Comparison of ENCODE assay signal across 8 cellular contexts in the genomic region with DNA sequence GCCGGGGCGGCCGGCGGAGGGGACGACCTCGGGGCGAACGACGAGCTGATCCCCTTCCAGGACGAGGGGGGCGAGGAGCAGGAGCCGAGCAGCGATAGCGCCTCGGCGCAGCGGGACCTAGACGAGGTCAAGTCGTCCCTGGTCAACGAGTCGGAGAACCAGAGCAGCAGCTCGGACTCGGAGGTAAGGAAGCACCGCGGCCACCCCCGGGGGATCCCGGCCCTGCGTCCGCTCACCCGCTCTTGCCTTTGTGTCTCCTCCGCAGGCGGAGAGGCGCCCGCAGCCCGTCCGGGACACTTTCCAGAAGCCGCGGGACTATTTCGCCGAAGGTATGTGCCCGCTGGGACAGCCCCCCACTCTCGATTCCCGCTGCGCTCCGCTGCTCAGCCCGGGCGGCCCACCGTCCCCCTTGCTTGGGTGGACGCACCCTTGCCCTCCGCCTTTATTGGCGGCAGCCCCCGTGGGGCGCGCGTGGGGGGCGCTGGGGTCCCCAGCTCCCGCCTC. TPM values are rescaled to one million over a fixed set of nuclear protein-coding genes. Genes with fewer than 3 reads are reported as not detected.
DNase-seq lines count a peak whose midpoint lies in the region; ATAC-seq, FAIRE-seq and TF ChIP-seq lines count a peak whose summit lies in the region.

No MANE protein-coding gene starts in this region.

- TF ChIP-seq EP300 in GM12878 (IDR thresholded peaks at IDR 0.05; ENCODE audit: borderline replicate concordance in 1 of 2, control insufficient read depth in 1 of 2, low read depth in 2 of 2, low read length in 2 of 2) = no peak

- H2AFZ ChIP-seq in GM12878 (ENCODE audit: control insufficient read depth, low read depth, low read length) (no peak overlapping the region), smooth muscle cell (ENCODE audit: low read depth) (peak overlapping the region; percentile 82)

- 2% methylated on average over 29 of the region's 57 CpGs for WGBS in GM12878 (ENCODE audit: insufficient coverage, insufficient replicate concordance, low lambda C conversion rate, missing lambda C conversion rate)
- WGBS in smooth muscle cell (ENCODE audit: low lambda C conversion rate) = under 1% methylated on average over 45 of the region's 57 CpGs

- H3K27ac ChIP-seq in GM12878 (ENCODE audit: control insufficient read depth, insufficient read depth) = no peak overlapping the region
- H3K27ac ChIP-seq in iPS-20b (ENCODE audit: low read length) = peak overlapping the region; percentile 74
- H3K27ac ChIP-seq in smooth muscle cell (ENCODE audit: low read depth) = no peak overlapping the region

- H3K4me2 ChIP-seq in GM12878 (ENCODE audit: control insufficient read depth, insufficient read depth) (0 out of 2 replicates have a peak overlapping the region, but pooled peaks have one; percentile 9), smooth muscle cell (peak overlapping the region; percentile 99)

- no peaks in the 10 kb centered on the region for H4K20me1 ChIP-seq in GM12878 (ENCODE audit: control insufficient read depth, insufficient read depth)
- H4K20me1 ChIP-seq in smooth muscle cell (ENCODE audit: low read depth) = peaks cover 44% of the 10 kb centered on the region

- H3K9ac ChIP-seq in GM12878 (ENCODE audit: control insufficient read depth, insufficient read depth, low read length) (no peak overlapping the region), iPS-20b (ENCODE audit: low read depth, low read length) (peak overlapping the region; percentile 97), smooth muscle cell (ENCODE audit: low read depth) (peak overlapping the region; percentile 68)

- in situ Hi-C loops in KBM-7 (cut with MboI; ENCODE audit: low pct_unique_long_range_greater_than_20kb, low sequenced_read_pairs) (no loop called here), GM12878 (cut with MboI) (no loop called here)

- no peaks in the 10 kb centered on the region for H3K9me3 ChIP-seq in GM12878 (replicated peaks; ENCODE audit: control insufficient read depth, insufficient read depth, low read length)
- H3K9me3 ChIP-seq in iPS-20b (ENCODE audit: insufficient read depth, low read depth, low read length) = no peaks in the 10 kb centered on the region
- no peaks in the 10 kb centered on the region for H3K9me3 ChIP-seq in smooth muscle cell (replicated peaks; ENCODE audit: low read depth)

- H3K27me3 ChIP-seq in GM12878 (replicated peaks in 1 of 2; ENCODE audit: control insufficient read depth in 2 of 2, insufficient read depth in 2 of 2, low read length in 1 of 2) (peaks cover 8 to 14% of the 10 kb centered on the region in 2 experiments), iPS-20b (ENCODE audit: insufficient read depth, low read length) (peaks cover 14% of the 10 kb centered on the region), smooth muscle cell (ENCODE audit: low read depth) (no peaks in the 10 kb centered on the region)

- POLR2A ChIA-PET in GM10248 (lab: Yijun Ruan, JAX) = no interaction called here
- POLR2A ChIA-PET in GM12878 (lab: Charles Lee) = no interaction called here

- no peaks in the 10 kb centered on the region for H3K4me1 ChIP-seq in GM12878 (ENCODE audit: control insufficient read depth, insufficient read depth, low read length)
- H3K4me1 ChIP-seq in iPS-20b (ENCODE audit: insufficient read depth, low read length) = peaks cover 28% of the 10 kb centered on the region
- H3K4me1 ChIP-seq in smooth muscle cell (ENCODE audit: low read depth) = peaks cover 14% of the 10 kb centered on the region

- H3K79me2 ChIP-seq in GM12878 (ENCODE audit: control insufficient read depth, insufficient read depth, low read length) (no peaks in the 10 kb centered on the region), smooth muscle cell (ENCODE audit: low read depth) (peaks cover 44% of the 10 kb centered on the region)

- CTCF ChIA-PET in GM10248 (lab: Yijun Ruan, JAX) = no interaction called here
- CTCF ChIA-PET in GM12878 (lab: Yijun Ruan, JAX) = no interaction called here

- H3K36me3 ChIP-seq in GM12878 (ENCODE audit: control insufficient read depth in 2 of 2, insufficient read depth in 2 of 2, low read length in 1 of 2) (no peaks in the 10 kb centered on the region), iPS-20b (ENCODE audit: insufficient read depth, low read depth, low read length) (peaks cover 30% of the 10 kb centered on the region), smooth muscle cell (ENCODE audit: low read depth) (no peaks in the 10 kb centered on the region)

- no peak for FAIRE-seq in GM12878 (lab: Jason Lieb, UNC)

- no peak overlapping the region for H3K4me3 ChIP-seq in GM12878
- peak overlapping the region; percentile 94 for H3K4me3 ChIP-seq in iPS-20b (ENCODE audit: low read length)
- H3K4me3 ChIP-seq in smooth muscle cell = peak overlapping the region; percentile 81

- SMC1A ChIA-PET in GM12878 (lab: Charles Lee; ENCODE audit: uncharacterized antibody, unreplicated experiment) = no interaction called here

- RAD21 ChIA-PET in GM12878 (lab: Charles Lee; ENCODE audit: unreplicated experiment) = no interaction called here

- ATAC-seq in GM12878 (peak; percentile 27; the same call in 1 of the 3 replicates), HG03280 (IDR thresholded peaks at IDR 0.05; ENCODE audit: unreplicated experiment) (no peak)

- no peak for TF ChIP-seq POLR2A in GM12878 (IDR thresholded peaks at IDR 0.05; ENCODE audit: low read depth, low read length)

- peak; percentile 44 for DNase-seq in GM10248 (ENCODE audit: extremely low spot score)
- DNase-seq in KBM-7 = peak; percentile 49
- no peak for DNase-seq in GM12878 (ENCODE audit: low read depth, low spot score)
- DNase-seq in smooth muscle cell (lab: John Stamatoyannopoulos, UW; ENCODE audit: unreplicated experiment) = peak; percentile 38
- no peak for DNase-seq in NCI-H345 (lab: John Stamatoyannopoulos, UW)
- no peak for DNase-seq in NCI-H1417 treated with DMSO at 0.1 percent for 48 hours (lab: John Stamatoyannopoulos, UW)

- intact Hi-C loops in GM12878 (cut with micrococcal nuclease; ENCODE audit: unreplicated experiment) = loop anchor here (5.0 kb wide), 1 partner anchor 153 kb away; no protein-coding TSS in a partner anchor

- TF ChIP-seq RAD21 in GM12878 (IDR thresholded peaks at IDR 0.05; ENCODE audit: insufficient read depth, low read depth, low read length) = no peak

- no TSS peak for BruUV-seq in GM12878 (replicated peaks; lab: Mats Ljungman, UMichigan)

- TF ChIP-seq CTCF in GM10248 (IDR thresholded peaks at IDR 0.05; ENCODE audit: control extremely low read depth, extremely low read depth, low read depth, missing control alignments) = no peak
- no peak for TF ChIP-seq CTCF in GM12878 (IDR thresholded peaks at IDR 0.05 in 2 of 3, conservative IDR thresholded peaks at IDR 0.05 in 1 of 3; ENCODE audit: control insufficient read depth in 2 of 3, extremely low read depth in 1 of 3, insufficient read depth in 1 of 3, low read depth in 3 of 3, low read length in 3 of 3)
- TF ChIP-seq CTCF in smooth muscle cell (IDR thresholded peaks at IDR 0.05; ENCODE audit: borderline replicate concordance, insufficient read depth, poor library complexity, severe bottlenecking) = no peak

- no peaks in the 10 kb centered on the region for H3F3A ChIP-seq in smooth muscle cell (ENCODE audit: low read depth)

TF ChIP-seq in GM12878, 131 proteins besides CTCF, POLR2A, EP300 and RAD21 (continues in another document):
- TF ChIP-seq, protein P1, sequence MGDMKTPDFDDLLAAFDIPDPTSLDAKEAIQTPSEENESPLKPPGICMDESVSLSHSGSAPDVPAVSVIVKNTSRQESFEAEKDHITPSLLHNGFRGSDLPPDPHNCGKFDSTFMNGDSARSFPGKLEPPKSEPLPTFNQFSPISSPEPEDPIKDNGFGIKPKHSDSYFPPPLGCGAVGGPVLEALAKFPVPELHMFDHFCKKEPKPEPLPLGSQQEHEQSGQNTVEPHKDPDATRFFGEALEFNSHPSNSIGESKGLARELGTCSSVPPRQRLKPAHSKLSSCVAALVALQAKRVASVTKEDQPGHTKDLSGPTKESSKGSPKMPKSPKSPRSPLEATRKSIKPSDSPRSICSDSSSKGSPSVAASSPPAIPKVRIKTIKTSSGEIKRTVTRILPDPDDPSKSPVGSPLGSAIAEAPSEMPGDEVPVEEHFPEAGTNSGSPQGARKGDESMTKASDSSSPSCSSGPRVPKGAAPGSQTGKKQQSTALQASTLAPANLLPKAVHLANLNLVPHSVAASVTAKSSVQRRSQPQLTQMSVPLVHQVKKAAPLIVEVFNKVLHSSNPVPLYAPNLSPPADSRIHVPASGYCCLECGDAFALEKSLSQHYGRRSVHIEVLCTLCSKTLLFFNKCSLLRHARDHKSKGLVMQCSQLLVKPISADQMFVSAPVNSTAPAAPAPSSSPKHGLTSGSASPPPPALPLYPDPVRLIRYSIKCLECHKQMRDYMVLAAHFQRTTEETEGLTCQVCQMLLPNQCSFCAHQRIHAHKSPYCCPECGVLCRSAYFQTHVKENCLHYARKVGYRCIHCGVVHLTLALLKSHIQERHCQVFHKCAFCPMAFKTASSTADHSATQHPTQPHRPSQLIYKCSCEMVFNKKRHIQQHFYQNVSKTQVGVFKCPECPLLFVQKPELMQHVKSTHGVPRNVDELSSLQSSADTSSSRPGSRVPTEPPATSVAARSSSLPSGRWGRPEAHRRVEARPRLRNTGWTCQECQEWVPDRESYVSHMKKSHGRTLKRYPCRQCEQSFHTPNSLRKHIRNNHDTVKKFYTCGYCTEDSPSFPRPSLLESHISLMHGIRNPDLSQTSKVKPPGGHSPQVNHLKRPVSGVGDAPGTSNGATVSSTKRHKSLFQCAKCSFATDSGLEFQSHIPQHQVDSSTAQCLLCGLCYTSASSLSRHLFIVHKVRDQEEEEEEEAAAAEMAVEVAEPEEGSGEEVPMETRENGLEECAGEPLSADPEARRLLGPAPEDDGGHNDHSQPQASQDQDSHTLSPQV (IDR thresholded peaks at IDR 0.05) = no peak
- TF ChIP-seq ZBED1 (IDR thresholded peaks at IDR 0.05; ENCODE audit: borderline replicate concordance) = no peak

RNA-seq across cellular contexts. Expression of a gene that starts 0.6 kb away (rescaled TPM):
- total RNA-seq in GM12878 (2013; cell fraction: nucleolus; rRNA removed) = not detected in 2 replicates
- total RNA-seq in GM12878 (2014; rRNA removed) (not detected in 2 replicates), GM12878 (2014; rRNA removed; fragmentation: Illumina TruSeq; extraction: Trizol) (not detected in 2 replicates), GM12878 (2021) (0.10 TPM in 1 of 2 replicates, not detected in the other), smooth muscle cell (2.9 and 4.5 TPM in 2 replicates)
- not detected for polyA plus RNA-seq in GM12878 (2011; ENCODE audit: low read depth)
- polyA plus RNA-seq in GM12878 (2011; rRNA removed) (not detected in 2 replicates), GM12878 (2014; fragmentation: Illumina TruSeq; extraction: Trizol) (0.03 and 0.05 TPM in 2 replicates), GM12878 (2014; fragmentation: Nextera tagmentation; extraction: Ambion mirVana) (not detected), GM12878 (2014; rRNA removed) (not detected in 2 replicates), GM12878 (2016; fragmentation: Nextera tagmentation; extraction: Ambion mirVana) (under 1 TPM in 1 of 2 experiments, not detected in 1; 0.11 TPM), smooth muscle cell (15.2 and 18.2 TPM in 2 replicates)
- not detected in 2 replicates for polyA plus RNA-seq in GM12878 (2011; cell fraction: cytosol; rRNA removed)
- polyA plus RNA-seq in GM12878 (2011; cell fraction: nucleus; rRNA removed) = not detected in 2 replicates
- polyA plus RNA-seq in GM12878 (2012) = 0.08 TPM in 2 replicates
- not detected in 2 replicates for polyA minus RNA-seq in GM12878 (2011; rRNA and poly(A)+ RNA removed)
- not detected in 2 replicates for polyA minus RNA-seq in GM12878 (2011; cell fraction: cytosol; rRNA and poly(A)+ RNA removed)
- polyA minus RNA-seq in GM12878 (2011; cell fraction: nucleus; rRNA and poly(A)+ RNA removed) = not detected in 2 replicates

Comparison
In these comparisons a context has a peak if more than half of its experiments do, and no peak if none do; other contexts are left out.
1. DNase-seq: peak in GM10248 (single experiment), KBM-7 (single experiment) and smooth muscle cell (single experiment); none in GM12878 (single experiment), NCI-H345 (single experiment) and NCI-H1417 treated with DMSO at 0.1 percent for 48 hours (single experiment).